Comparison of ENCODE assay signal across 1 cellular context in genomic region chr19:19033426-19034203, GRCh38.
A peak's percentile ranks its signal among the peaks of the same experiment; 100 is the strongest.
TF ChIP-seq lines count a peak whose summit lies in the region.

Gene ARMC6, plus strand, starts transcription at chr19:19033603. Its CDS starts 607 bp downstream, at chr19:19034210.
Gene SUGP2, minus strand, starts transcription at chr19:19033517. Its CDS starts 2,446 bp downstream, at chr19:19031071.

TF ChIP-seq in GM12878, 131 proteins besides CTCF, POLR2A, EP300 and RAD21 (continued from another document):
- TF ChIP-seq, protein P1, sequence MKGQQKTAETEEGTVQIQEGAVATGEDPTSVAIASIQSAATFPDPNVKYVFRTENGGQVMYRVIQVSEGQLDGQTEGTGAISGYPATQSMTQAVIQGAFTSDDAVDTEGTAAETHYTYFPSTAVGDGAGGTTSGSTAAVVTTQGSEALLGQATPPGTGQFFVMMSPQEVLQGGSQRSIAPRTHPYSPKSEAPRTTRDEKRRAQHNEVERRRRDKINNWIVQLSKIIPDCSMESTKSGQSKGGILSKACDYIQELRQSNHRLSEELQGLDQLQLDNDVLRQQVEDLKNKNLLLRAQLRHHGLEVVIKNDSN (IDR thresholded peaks at IDR 0.05; ENCODE audit: borderline replicate concordance, extremely low read length, insufficient read depth, low read depth, low read length), result peak; percentile 70
- TF ChIP-seq MYB (IDR thresholded peaks at IDR 0.05; ENCODE audit: borderline replicate concordance, low read depth, low read length), result peak; percentile 86; the same call in 1 of the 2 replicates
- TF ChIP-seq, protein P2, sequence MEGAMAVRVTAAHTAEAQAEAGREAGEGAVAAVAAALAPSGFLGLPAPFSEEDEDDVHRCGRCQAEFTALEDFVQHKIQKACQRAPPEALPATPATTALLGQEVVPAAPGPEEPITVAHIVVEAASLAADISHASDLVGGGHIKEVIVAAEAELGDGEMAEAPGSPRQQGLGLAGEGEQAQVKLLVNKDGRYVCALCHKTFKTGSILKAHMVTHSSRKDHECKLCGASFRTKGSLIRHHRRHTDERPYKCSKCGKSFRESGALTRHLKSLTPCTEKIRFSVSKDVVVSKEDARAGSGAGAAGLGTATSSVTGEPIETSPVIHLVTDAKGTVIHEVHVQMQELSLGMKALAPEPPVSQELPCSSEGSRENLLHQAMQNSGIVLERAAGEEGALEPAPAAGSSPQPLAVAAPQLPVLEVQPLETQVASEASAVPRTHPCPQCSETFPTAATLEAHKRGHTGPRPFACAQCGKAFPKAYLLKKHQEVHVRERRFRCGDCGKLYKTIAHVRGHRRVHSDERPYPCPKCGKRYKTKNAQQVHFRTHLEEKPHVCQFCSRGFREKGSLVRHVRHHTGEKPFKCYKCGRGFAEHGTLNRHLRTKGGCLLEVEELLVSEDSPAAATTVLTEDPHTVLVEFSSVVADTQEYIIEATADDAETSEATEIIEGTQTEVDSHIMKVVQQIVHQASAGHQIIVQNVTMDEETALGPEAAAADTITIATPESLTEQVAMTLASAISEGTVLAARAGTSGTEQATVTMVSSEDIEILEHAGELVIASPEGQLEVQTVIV (IDR thresholded peaks at IDR 0.05; ENCODE audit: borderline replicate concordance, partially characterized antibody), result no peak
